ENCODE assay signal across 26 cellular contexts in genomic region chr16:6297666-6298435, GRCh38.
"Had no signal": no experiment of that assay in that cellular context is flagged by ENCODE, and none has a peak within 500 bp of the region (broad histone marks: within the 10 kb centered on the region; RNA-seq: fewer than 3 reads in every experiment).

No MANE protein-coding gene starts in this region.

- H3K27me3 ChIP-seq: breast epithelium, MG63 had no signal

- DNase-seq: activated CD4-positive, alpha-beta T cell treated with anti-CD3 and anti-CD28 coated beads for 4 hours; activated CD4-positive, CD25-positive, alpha-beta regulatory T cell; activated CD8-positive, alpha-beta memory T cell treated with anti-CD3 and anti-CD28 coated beads, Interleukin-2, amount 50 U/mL, for 4 hours; activated CD8-positive, alpha-beta T cell treated with anti-CD3 and anti-CD28 coated beads for 36 hours; activated naive CD4-positive, alpha-beta T cell; activated T-cell treated with anti-CD3 and anti-CD28 coated beads, Interleukin-2, amount 50 U/mL, for 1 hour; aorta; central memory CD4-positive, alpha-beta T cell; MG63; MV-4-11; NCI-H1105 treated with DMSO at 0.1 percent for 48 hours; NCI-H1436 treated with DMSO at 0.1 percent for 48 hours; NCI-H187 treated with DMSO at 0.1 percent for 48 hours; NCI-H2081 treated with DMSO at 0.1 percent for 48 hours; NCI-H2171; NCI-H2227 treated with DMSO at 0.1 percent for 48 hours; NCI-H446 treated with DMSO at 0.1 percent for 48 hours; NCI-H524 treated with DMSO at 0.1 percent for 48 hours; NCI-H748 treated with DMSO at 0.1 percent for 48 hours; NK-92 treated with Interleukin-12 subunit alpha and Interleukin-12 subunit beta, amount 100 ng/mL, for 24 hours; PC-3; SIG-M5; T-helper 17 cell; T-helper 9 cell had no signal

- H3K36me3 ChIP-seq: breast epithelium, MG63 had no signal

- H3K4me3 ChIP-seq: breast epithelium, MG63 had no signal

- H3K4me1 ChIP-seq: breast epithelium had no signal

- H3K27ac Mint-ChIP-seq: activated CD8-positive, alpha-beta T cell treated with anti-CD3 and anti-CD28 coated beads for 36 hours; activated naive CD4-positive, alpha-beta T cell treated with anti-CD3 and anti-CD28 coated beads, Interleukin-2, amount 50 U/mL, for 24 hours; T-helper 17 cell had no signal

- H3K4me1 Mint-ChIP-seq: activated naive CD4-positive, alpha-beta T cell treated with anti-CD3 and anti-CD28 coated beads, Interleukin-2, amount 50 U/mL, for 24 hours; T-helper 17 cell had no signal

- H3K27ac ChIP-seq: breast epithelium had no signal

- H3K4me3 Mint-ChIP-seq: activated CD8-positive, alpha-beta T cell treated with anti-CD3 and anti-CD28 coated beads for 36 hours; activated naive CD4-positive, alpha-beta T cell treated with anti-CD3 and anti-CD28 coated beads, Interleukin-2, amount 50 U/mL, for 24 hours; T-helper 17 cell had no signal

- ATAC-seq: activated CD8-positive, alpha-beta T cell treated with anti-CD3 and anti-CD28 coated beads for 36 hours; PC-3; T-helper 17 cell had no signal

- H3K27me3 Mint-ChIP-seq: activated CD8-positive, alpha-beta T cell treated with anti-CD3 and anti-CD28 coated beads for 36 hours; activated naive CD4-positive, alpha-beta T cell treated with anti-CD3 and anti-CD28 coated beads, Interleukin-2, amount 50 U/mL, for 24 hours; T-helper 17 cell had no signal

- H3K36me3 Mint-ChIP-seq: activated naive CD4-positive, alpha-beta T cell treated with anti-CD3 and anti-CD28 coated beads, Interleukin-2, amount 50 U/mL, for 24 hours had no signal

- H3K9me3 ChIP-seq: MG63 had no signal
